9 cellular contexts compared by ENCODE assay signal in genomic region chr7:105782391-105783063, GRCh38.
DNase-seq lines count a peak whose midpoint lies in the region; ATAC-seq lines count a peak whose summit lies in the region.
"Had no signal": no experiment of that assay in that cellular context is flagged by ENCODE, and none has a peak within 500 bp of the region (broad histone marks: within the 10 kb centered on the region; RNA-seq: fewer than 3 reads in every experiment).

No MANE protein-coding gene starts in this region.

- no peak for ATAC-seq in GM21576 (IDR thresholded peaks at IDR 0.05; ENCODE audit: unreplicated experiment)

- peak; percentile 66 for DNase-seq in activated CD4-positive, alpha-beta T cell treated with anti-CD3 and anti-CD28 coated beads for 48 hours
- DNase-seq in activated CD4-positive, alpha-beta T cell treated with anti-CD3 and anti-CD28 coated beads for 1 hour: no peak
- DNase-seq in activated CD4-positive, alpha-beta T cell treated with anti-CD3 and anti-CD28 coated beads, Interleukin-2, amount 50 U/mL, for 4 hours: peak; percentile 5 to 6
- DNase-seq in fibroblast of the conjunctiva (ENCODE audit: low read depth): peak; percentile 28
- peak; percentile 18 for DNase-seq in stimulated activated CD8-positive, alpha-beta memory T cell treated with anti-CD3 and anti-CD28 coated beads, Interleukin-4, amount 100 ng/mL, for 24 hours (ENCODE audit: low read depth)
- no peak for DNase-seq in NCI-H345 treated with DMSO at 0.1 percent for 48 hours (lab: John Stamatoyannopoulos, UW; ENCODE audit: unreplicated experiment)
- no peak for DNase-seq in SKM-1 (lab: John Stamatoyannopoulos, UW; ENCODE audit: unreplicated experiment)
- DNase-seq: pancreas had no signal

Comparison
In these comparisons a context has a peak if more than half of its experiments do, and no peak if none do; other contexts are left out.
1. DNase-seq: peak in activated CD4-positive, alpha-beta T cell treated with anti-CD3 and anti-CD28 coated beads for 48 hours (single experiment), activated CD4-positive, alpha-beta T cell treated with anti-CD3 and anti-CD28 coated beads, Interleukin-2, amount 50 U/mL, for 4 hours (2 of 2), fibroblast of the conjunctiva (single experiment) and stimulated activated CD8-positive, alpha-beta memory T cell treated with anti-CD3 and anti-CD28 coated beads, Interleukin-4, amount 100 ng/mL, for 24 hours (single experiment); none in activated CD4-positive, alpha-beta T cell treated with anti-CD3 and anti-CD28 coated beads for 1 hour (single experiment), NCI-H345 treated with DMSO at 0.1 percent for 48 hours (single experiment) and SKM-1 (single experiment).